In genomic region chr1:8158995-8159394, GRCh38 we compare ENCODE assay signal across 32 cellular contexts.
"Had no signal": no experiment of that assay in that cellular context is flagged by ENCODE, and none has a peak within 500 bp of the region (broad histone marks: within the 10 kb centered on the region; RNA-seq: fewer than 3 reads in every experiment).

No MANE protein-coding gene starts in this region.

- H3K9me3 ChIP-seq: adrenal gland, heart left ventricle, lower lobe of right lung, pancreas, prostate gland, testis, transverse colon had no signal

- H3K9me3 Mint-ChIP-seq: activated naive CD4-positive, alpha-beta T cell treated with anti-CD3 and anti-CD28 coated beads, Interleukin-2, amount 50 U/mL, for 72 hours; activated T-helper 2 cell treated with anti-CD3 and anti-CD28 coated beads, Interferon-gamma antibody, Interleukin-2, Interleukin-4, amounts not matched to agents 10 μg/mL and 5 μg/mL and 100 μg/mL, durations not matched to agents 14 hours and 24 hours and 36 hours; naive thymus-derived CD8-positive, alpha-beta T cell; neural crest cell had no signal

- DNase-seq: activated CD4-positive, alpha-beta T cell treated with anti-CD3 and anti-CD28 coated beads for 4 hours; activated CD4-positive, alpha-beta T cell treated with anti-CD3 and anti-CD28 coated beads, Interleukin-2, amount 50 U/mL, for 4 hours; activated CD8-positive, alpha-beta memory T cell treated with anti-CD3 and anti-CD28 coated beads, Interleukin-2, amount 50 U/mL, for 4 hours; activated T-cell treated with anti-CD3 and anti-CD28 coated beads, Interleukin-2, amount 50 U/mL, for 1 hour; adrenal gland; brain microvascular endothelial cell; dorsolateral prefrontal cortex; foreskin fibroblast; heart left ventricle; lower lobe of right lung; mesenchymal stem cell; naive thymus-derived CD8-positive, alpha-beta T cell; nucleus accumbens; pancreas; retina; stimulated activated CD4-positive, alpha-beta T cell treated with anti-CD3 and anti-CD28 coated beads, Interleukin-12 subunit alpha, Interleukin-12 subunit beta, amount 100 ng/mL, for 4 hours; stimulated activated CD4-positive, alpha-beta T cell treated with anti-CD3 and anti-CD28 coated beads, Interleukin-4, amount 100 ng/mL, for 1 hour; T-helper 1 cell; testis; transverse colon had no signal

- ATAC-seq: activated naive CD4-positive, alpha-beta T cell treated with anti-CD3 and anti-CD28 coated beads, Interleukin-2, amount 50 U/mL, for 72 hours; heart left ventricle; left lobe of liver; lower lobe of right lung; naive thymus-derived CD8-positive, alpha-beta T cell; pancreas; sciatic nerve had no signal

- H3K36me3 ChIP-seq: adrenal gland, brain microvascular endothelial cell, heart left ventricle, lower lobe of right lung, pancreas, prostate gland, transverse colon had no signal

- H3K4me3 ChIP-seq: adrenal gland, coronary artery, dorsolateral prefrontal cortex, heart left ventricle, lower lobe of right lung, pancreas, prostate gland, skin epidermis, testis, transverse colon had no signal

- H3K4me3 Mint-ChIP-seq: naive thymus-derived CD8-positive, alpha-beta T cell; neural crest cell had no signal

- FAIRE-seq: astrocyte, endothelial cell of umbilical vein, pancreas, TTC549 had no signal

- H3K4me1 ChIP-seq: adrenal gland, pancreas, prostate gland, testis had no signal

- H3K27ac ChIP-seq: adrenal gland, brain microvascular endothelial cell, coronary artery, dorsolateral prefrontal cortex, heart left ventricle, lower lobe of right lung, pancreas, prostate gland, skin epidermis, testis, transverse colon, VCaP had no signal

- H3K27ac Mint-ChIP-seq: activated naive CD4-positive, alpha-beta T cell treated with anti-CD3 and anti-CD28 coated beads, Interleukin-2, amount 50 U/mL, for 72 hours; activated T-helper 2 cell treated with anti-CD3 and anti-CD28 coated beads, Interferon-gamma antibody, Interleukin-2, Interleukin-4, amounts not matched to agents 10 μg/mL and 5 μg/mL and 100 μg/mL, durations not matched to agents 14 hours and 24 hours and 36 hours; naive thymus-derived CD8-positive, alpha-beta T cell had no signal

- H3K27me3 ChIP-seq: adrenal gland, brain microvascular endothelial cell, heart left ventricle, pancreas, testis, transverse colon had no signal

- H3K36me3 Mint-ChIP-seq: activated naive CD4-positive, alpha-beta T cell treated with anti-CD3 and anti-CD28 coated beads, Interleukin-2, amount 50 U/mL, for 72 hours; naive thymus-derived CD8-positive, alpha-beta T cell had no signal
